ENCODE assay signal across 10 cellular contexts in the genomic region with DNA sequence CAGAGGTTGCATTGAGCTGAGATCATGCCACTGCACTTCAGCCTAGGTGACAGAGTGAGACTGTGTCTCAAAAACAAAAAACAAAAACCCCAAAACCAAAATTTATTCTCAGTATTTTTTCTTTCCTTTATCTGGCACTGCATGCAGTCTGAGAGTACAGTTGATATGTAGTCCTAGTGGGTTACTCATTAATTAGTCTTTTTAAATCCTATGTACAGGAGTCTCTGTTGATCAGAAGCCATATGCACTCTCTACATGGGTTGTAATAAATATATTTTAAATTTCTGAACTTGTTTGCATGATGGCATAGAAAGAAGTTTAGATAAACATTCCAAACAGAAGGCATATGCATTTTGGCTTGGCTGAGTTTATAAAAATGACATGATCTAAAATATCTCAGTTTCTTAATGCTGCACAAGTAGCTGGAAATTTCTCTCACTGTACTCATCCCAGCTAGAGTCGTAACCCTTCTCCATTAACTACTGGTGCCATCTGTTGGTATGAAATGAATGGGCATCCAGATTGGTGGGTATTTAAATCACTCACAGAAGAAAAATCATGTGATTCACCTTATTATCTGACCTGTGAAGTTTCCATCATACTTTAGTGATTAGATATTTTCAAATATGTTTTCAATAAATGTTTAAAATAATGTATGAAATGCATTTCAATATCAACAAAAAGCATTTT.
DNase-seq lines count a peak whose midpoint lies in the region; ATAC-seq and TF ChIP-seq lines count a peak whose summit lies in the region.
"Had no signal": no experiment of that assay in that cellular context is flagged by ENCODE, and none has a peak within 500 bp of the region (broad histone marks: within the 10 kb centered on the region; RNA-seq: fewer than 3 reads in every experiment).

No MANE protein-coding gene starts in this region.

- intact Hi-C loops in prostate gland (cut with DNase I) = no loop called here

- no peaks in the 10 kb centered on the region for H3K4me1 Mint-ChIP-seq in HFFc6 (ENCODE audit: low read depth)

- H3K36me3 Mint-ChIP-seq in HFFc6 (ENCODE audit: low read depth) = no peaks in the 10 kb centered on the region; the same call in 1 of the 2 replicates

- no peaks in the 10 kb centered on the region for H3K9me3 ChIP-seq in prostate gland

- H3K27ac Mint-ChIP-seq in HFFc6 = no peak overlapping the region

- no peak overlapping the region for H3K27ac ChIP-seq in prostate gland
- H3K27ac ChIP-seq: left lung had no signal

- H3K4me1 ChIP-seq in prostate gland (replicated peaks) = no peaks in the 10 kb centered on the region
- H3K4me1 ChIP-seq: left lung had no signal

- H3K36me3 ChIP-seq in prostate gland = no peaks in the 10 kb centered on the region
- H3K36me3 ChIP-seq: left lung had no signal

- no peak overlapping the region for H3K4me3 Mint-ChIP-seq in HFFc6

- 17% methylated on average over 1 of the region's 1 CpG for WGBS in prostate gland

- DNase-seq in DMS 273 (lab: John Stamatoyannopoulos, UW; ENCODE audit: unreplicated experiment) (peak; percentile 56), DMS 273 treated with DMSO at 0.1 percent for 48 hours (lab: John Stamatoyannopoulos, UW) (no peak), NCI-H524 treated with DMSO at 0.1 percent for 48 hours (lab: John Stamatoyannopoulos, UW) (peak; percentile 62), epithelial cell of proximal tubule (ENCODE audit: low read depth) (no peak), prostate gland (ENCODE audit: low spot score) (peak; percentile 16), HFFc6 (no peak)
- DNase-seq: left lung, NCI-H510A had no signal

- H3K4me3 ChIP-seq in epithelial cell of proximal tubule (ENCODE audit: low read depth, low read length) (no peak overlapping the region), prostate gland (no peak overlapping the region)
- H3K4me3 ChIP-seq: left lung had no signal

- peaks cover 26% of the 10 kb centered on the region for H3K9me3 Mint-ChIP-seq in HFFc6

- no peaks in the 10 kb centered on the region for H3K27me3 ChIP-seq in prostate gland (replicated peaks; ENCODE audit: insufficient read depth)
- H3K27me3 ChIP-seq: left lung had no signal

- TF ChIP-seq CTCF in epithelial cell of proximal tubule (conservative IDR thresholded peaks at IDR 0.05; ENCODE audit: low read depth, low read length) (peak; percentile 40), prostate gland (IDR thresholded peaks at IDR 0.05) (peak in 3 of 4 experiments; percentile 26 to 58 (median 48)), HFFc6 (IDR thresholded peaks at IDR 0.05) (no peak)

- ATAC-seq in GM19455 (IDR thresholded peaks at IDR 0.05; ENCODE audit: unreplicated experiment) (no peak), HG03139 (IDR thresholded peaks at IDR 0.05; ENCODE audit: unreplicated experiment) (no peak)
- ATAC-seq: left lung had no signal

- TF ChIP-seq POLR2A in prostate gland (IDR thresholded peaks at IDR 0.05) = no peak

- H3K27me3 Mint-ChIP-seq in HFFc6 (ENCODE audit: insufficient read depth) = no peaks in the 10 kb centered on the region; the same call in 1 of the 2 replicates

Comparison
In these comparisons a context has a peak if more than half of its experiments do, and no peak if none do; other contexts are left out.
1. DNase-seq: peak in DMS 273 (single experiment), NCI-H524 treated with DMSO at 0.1 percent for 48 hours (single experiment) and prostate gland (single experiment); none in DMS 273 treated with DMSO at 0.1 percent for 48 hours (single experiment), epithelial cell of proximal tubule (single experiment) and HFFc6 (single experiment).